ENCODE assay signal across 8 cellular contexts in the genomic region with DNA sequence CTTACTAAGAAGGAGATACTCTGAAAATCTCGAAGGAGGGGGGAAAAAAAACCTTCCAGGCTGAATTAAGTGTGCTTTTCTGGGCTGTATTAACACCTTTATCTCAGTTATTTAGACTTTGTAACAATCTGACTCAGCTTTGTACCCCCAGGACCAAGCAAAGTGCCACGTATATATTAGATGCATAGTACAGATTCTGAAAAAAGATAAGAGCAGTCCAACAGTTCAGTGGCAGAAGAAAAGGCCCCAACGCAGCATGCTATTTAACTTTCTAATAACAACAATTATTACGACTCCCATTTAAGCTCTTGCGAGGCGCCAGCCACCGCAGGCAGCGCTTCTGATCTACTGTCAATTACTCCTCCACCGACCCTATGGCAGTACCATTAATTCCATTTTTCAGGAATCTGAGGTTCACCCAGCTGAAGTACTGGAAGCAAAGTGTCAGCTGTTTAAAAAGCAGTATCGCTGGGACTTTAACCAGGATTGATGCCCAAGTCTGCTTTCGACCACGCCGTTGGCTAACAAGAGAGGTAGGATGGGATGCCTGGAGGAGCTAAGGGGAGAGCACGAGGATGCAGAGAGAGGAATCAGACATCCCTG. TPM values are rescaled to one million over a fixed set of nuclear protein-coding genes. Genes with fewer than 3 reads are reported as not detected.
A peak's percentile ranks its signal among the peaks of the same experiment; 100 is the strongest.
DNase-seq lines count a peak whose midpoint lies in the region; ATAC-seq, FAIRE-seq and TF ChIP-seq lines count a peak whose summit lies in the region.

No MANE protein-coding gene starts in this region.

- POLR2A ChIA-PET in AG04449 (lab: Yijun Ruan, JAX) (interaction anchor here (0.9 to 1.4 kb wide), 4 partner anchors 11 to 165 kb away, joined by 3 to 4 read pairs (median 4); partner anchors contain the start of gene IFIT1), activated B cell treated with CpG ODN at 0.5 μM for 24 hours (lab: Charles Lee) (interaction anchor here (0.6 to 2.5 kb wide), 11 partner anchors 8 to 487 kb away, joined by 3 to 15 read pairs (median 4); partner anchors contain the start of genes IFIT1, IFIT2, IFIT5 and KIF20B)

- H3K9me3 Mint-ChIP-seq in activated B cell treated with CpG ODN at 0.5 μM for 24 hours = peaks cover 15% of the 10 kb centered on the region

- peaks cover 11% of the 10 kb centered on the region for H3K27me3 ChIP-seq in iPS-20b (ENCODE audit: insufficient read depth, low read length)

- H3K36me3 ChIP-seq in iPS-20b (ENCODE audit: insufficient read depth, low read depth, low read length) = no peaks in the 10 kb centered on the region

- H3K27me3 Mint-ChIP-seq in activated B cell treated with CpG ODN at 0.5 μM for 24 hours = peaks cover 3% of the 10 kb centered on the region

- peak overlapping the region; percentile 91 for H3K4me3 Mint-ChIP-seq in activated B cell treated with CpG ODN at 0.5 μM for 24 hours

- FAIRE-seq in H54 (lab: Jason Lieb, UNC) = peak; percentile 69

- peaks cover 23% of the 10 kb centered on the region for H3K9me3 ChIP-seq in iPS-20b (ENCODE audit: insufficient read depth, low read depth, low read length)

- peaks cover 5% of the 10 kb centered on the region for H3K36me3 Mint-ChIP-seq in activated B cell treated with CpG ODN at 0.5 μM for 24 hours (ENCODE audit: low read depth)

- DNase-seq in AG04449 (ENCODE audit: low read depth, low spot score) (no peak), H54 (ENCODE audit: insufficient read length, low spot score) (no peak), activated B cell treated with CpG ODN at 0.5 μM for 24 hours (no peak), NOMO-1 treated with DMSO at 0.1 percent for 48 hours (lab: John Stamatoyannopoulos, UW; ENCODE audit: unreplicated experiment) (no peak), MV-4-11 (lab: John Stamatoyannopoulos, UW) (no peak)
- DNase-seq in effector CD8-positive, alpha-beta T cell (lab: John Stamatoyannopoulos, UW) = no peak

- TF ChIP-seq CTCF in AG04449 (IDR thresholded peaks at IDR 0.05; ENCODE audit: insufficient read depth, low read length, missing control alignments) (no peak), activated B cell treated with CpG ODN at 0.5 μM for 24 hours (IDR thresholded peaks at IDR 0.05) (no peak)

- CTCF ChIA-PET in AG04449 (lab: Yijun Ruan, JAX) = interaction anchor here (0.9 to 5.6 kb wide), 7 partner anchors 12 to 222 kb away, joined by 3 to 30 read pairs (median 3); partner anchors contain the start of gene IFIT1
- CTCF ChIA-PET in activated B cell treated with CpG ODN at 0.5 μM for 24 hours (lab: Charles Lee) = interaction anchor here (1.3 to 2.1 kb wide), 3 partner anchors 33 to 36 kb away, joined by 3 to 13 read pairs (median 5); no protein-coding TSS in a partner anchor

- peaks cover 3% of the 10 kb centered on the region; the same call in 1 of the 2 replicates for H3K4me1 ChIP-seq in iPS-20b (ENCODE audit: insufficient read depth, low read length)

- H3K27ac Mint-ChIP-seq in activated B cell treated with CpG ODN at 0.5 μM for 24 hours = peak overlapping the region; percentile 79

- H3K4me1 Mint-ChIP-seq in activated B cell treated with CpG ODN at 0.5 μM for 24 hours = peaks cover 29% of the 10 kb centered on the region

- H3K27ac ChIP-seq in iPS-20b (ENCODE audit: low read length) (no peak overlapping the region), temporal lobe (ENCODE audit: low read depth, low read length) (peak overlapping the region; percentile 70)

- H3K4me3 ChIP-seq in AG04449 (ENCODE audit: low read depth, low read length) = peak overlapping the region; percentile 83
- peak overlapping the region; percentile 84 for H3K4me3 ChIP-seq in iPS-20b (ENCODE audit: low read length)

- H3K9ac ChIP-seq in iPS-20b (ENCODE audit: low read depth, low read length) = peak overlapping the region; percentile 53; the same call in 1 of the 2 replicates

- ATAC-seq in activated B cell treated with CpG ODN at 0.5 μM for 24 hours (ENCODE audit: low read depth) = no peak

- TF ChIP-seq POLR2A in H54 (IDR thresholded peaks at IDR 0.05; ENCODE audit: low read depth, low read length) = no peak

- intact Hi-C loops in activated B cell treated with CpG ODN at 0.5 μM for 24 hours (cut with micrococcal nuclease) = loop anchor here (1.0 to 2.0 kb wide), 4 partner anchors 50 to 450 kb away; partner anchors contain the start of genes IFIT5 and KIF20B

RNA-seq across cellular contexts. Expression of gene LIPA, which starts 0.7 kb away (rescaled TPM):
- total RNA-seq in activated B cell treated with CpG ODN at 0.5 μM for 24 hours (32.8 and 35.3 TPM in 2 replicates), temporal lobe (25.3 TPM)

RNA-seq across cellular contexts. Expression of gene CH25H, which starts 43.8 kb away (rescaled TPM):
- not detected in 2 replicates for total RNA-seq in activated B cell treated with CpG ODN at 0.5 μM for 24 hours
- total RNA-seq in temporal lobe = 0.25 TPM

RNA-seq across cellular contexts. Expression of gene IFIT2, which starts 50.9 kb away (rescaled TPM):
- 4.9 and 5.7 TPM in 2 replicates for total RNA-seq in activated B cell treated with CpG ODN at 0.5 μM for 24 hours
- 2.7 TPM for total RNA-seq in temporal lobe
